12 cellular contexts compared by ENCODE assay signal in genomic region chr9:81103597-81104471, GRCh38.
DNase-seq lines count a peak whose midpoint lies in the region; ATAC-seq, FAIRE-seq and TF ChIP-seq lines count a peak whose summit lies in the region.
"Had no signal": no experiment of that assay in that cellular context is flagged by ENCODE, and none has a peak within 500 bp of the region (broad histone marks: within the 10 kb centered on the region; RNA-seq: fewer than 3 reads in every experiment).

No MANE protein-coding gene starts in this region.

- in situ Hi-C loops in mammary epithelial cell (cut with MboI; ENCODE audit: low sequenced_read_pairs in 2 of 2) = no loop called here

- no peaks in the 10 kb centered on the region for H3K27me3 ChIP-seq in mammary epithelial cell (ENCODE audit: insufficient read depth, low read length)
- no peaks in the 10 kb centered on the region for H3K27me3 ChIP-seq in mesendoderm (ENCODE audit: insufficient read depth, low read length, poor library complexity)
- no peaks in the 10 kb centered on the region for H3K27me3 ChIP-seq in Karpas-422 (ENCODE audit: low read length)

- H3K4me2 ChIP-seq in mammary epithelial cell (ENCODE audit: insufficient read depth, low read depth, low read length) (no peak overlapping the region), mesendoderm (ENCODE audit: low read length) (no peak overlapping the region), Karpas-422 (ENCODE audit: low read depth, low read length, poor library complexity, severe bottlenecking) (no peak overlapping the region)

- H3K4me3 ChIP-seq in mammary epithelial cell (replicated peaks in 1 of 3; ENCODE audit: insufficient read depth in 1 of 3, low read depth in 2 of 3, low read length in 3 of 3) (no peak overlapping the region), mesendoderm (ENCODE audit: low read length) (no peak overlapping the region), Karpas-422 (ENCODE audit: low read length) (no peak overlapping the region)
- H3K4me3 ChIP-seq: HAP-1 had no signal

- CTCF ChIA-PET in mammary epithelial cell (lab: Charles Lee; ENCODE audit: low non-redundant PET) = interaction anchor here (1.0 kb wide), 1 partner anchor 417 kb away, joined by 7 read pairs; no protein-coding TSS in a partner anchor

- no peaks in the 10 kb centered on the region for H3K79me1 ChIP-seq in mesendoderm (ENCODE audit: low read length)

- H3K27ac ChIP-seq in mammary epithelial cell (ENCODE audit: insufficient read depth, low read depth, low read length) = no peak overlapping the region
- H3K27ac ChIP-seq in mesendoderm (ENCODE audit: low read depth, low read length) = no peak overlapping the region
- H3K27ac ChIP-seq in Karpas-422 (ENCODE audit: low read length) = no peak overlapping the region

- H2AFZ ChIP-seq in mammary epithelial cell (ENCODE audit: low read depth, low read length) (no peak overlapping the region), Karpas-422 (ENCODE audit: low read length) (no peak overlapping the region)

- H3K56ac ChIP-seq in mesendoderm (ENCODE audit: low read length) = peak overlapping the region; percentile 39

- H3K4ac ChIP-seq in mesendoderm (ENCODE audit: low read depth, low read length) = no peak overlapping the region

- H3K9ac ChIP-seq in mammary epithelial cell (ENCODE audit: insufficient read depth, low read length) (no peak overlapping the region), mesendoderm (ENCODE audit: low read length) (no peak overlapping the region), Karpas-422 (ENCODE audit: low read length) (no peak overlapping the region)

- WGBS in mammary epithelial cell (ENCODE audit: low coverage, missing lambda C conversion rate) = 70% methylated on average over 10 of the region's 10 CpGs
- WGBS in mesendoderm (ENCODE audit: extremely low coverage, insufficient coverage, low lambda C conversion rate) = 100% methylated on average over 1 of the region's 10 CpGs

- no peak for ATAC-seq in GM18517 (IDR thresholded peaks at IDR 0.05; ENCODE audit: unreplicated experiment)

- no peak overlapping the region for H2AK5ac ChIP-seq in mesendoderm (ENCODE audit: low read length)

- peaks cover 10% of the 10 kb centered on the region for H3K4me1 ChIP-seq in mammary epithelial cell (ENCODE audit: insufficient read depth, low read length)
- H3K4me1 ChIP-seq in mesendoderm (ENCODE audit: control insufficient read depth, low read depth, low read length) = no peaks in the 10 kb centered on the region
- H3K4me1 ChIP-seq in Karpas-422 (ENCODE audit: low read length) = no peaks in the 10 kb centered on the region
- H3K4me1 ChIP-seq: HAP-1 had no signal

- no peaks in the 10 kb centered on the region for H3K9me3 ChIP-seq in mammary epithelial cell (replicated peaks; ENCODE audit: insufficient read depth, low read length)
- H3K9me3 ChIP-seq in Karpas-422 (ENCODE audit: low read length) = peaks cover 8% of the 10 kb centered on the region
- H3K9me3 ChIP-seq: HAP-1 had no signal

- H3K79me2 ChIP-seq in mammary epithelial cell (ENCODE audit: insufficient read depth, low read length) (no peaks in the 10 kb centered on the region), mesendoderm (ENCODE audit: control insufficient read depth, insufficient read depth, low read length) (no peaks in the 10 kb centered on the region), Karpas-422 (ENCODE audit: low read length) (no peaks in the 10 kb centered on the region)

- DNase-seq in D721Med (ENCODE audit: insufficient read length, low spot score) = no peak
- DNase-seq in mammary epithelial cell = no peak
- no peak for DNase-seq in mesendoderm
- no peak for DNase-seq in putamen (ENCODE audit: low spot score)
- no peak for DNase-seq in Karpas-422
- DNase-seq in NK-92 treated with Interleukin-12 subunit alpha and Interleukin-12 subunit beta, amount 100 ng/mL, for 24 hours (lab: John Stamatoyannopoulos, UW) = no peak
- DNase-seq: hypothalamus; NCI-H2029 treated with DMSO at 0.1 percent for 48 hours; stimulated activated CD4-positive, alpha-beta T cell treated with anti-CD3 and anti-CD28 coated beads, Interleukin-15, amount 100 ng/mL, for 24 hours had no signal

- H3K36me3 ChIP-seq in mammary epithelial cell (ENCODE audit: insufficient read depth, low read length) (no peaks in the 10 kb centered on the region), mesendoderm (ENCODE audit: control insufficient read depth, insufficient read depth, low read length) (no peaks in the 10 kb centered on the region), Karpas-422 (ENCODE audit: insufficient read depth, low read length) (no peaks in the 10 kb centered on the region)
- H3K36me3 ChIP-seq: HAP-1 had no signal

- no peak overlapping the region for H4K5ac ChIP-seq in mesendoderm (ENCODE audit: low read length)

- no peak overlapping the region for H2BK5ac ChIP-seq in mesendoderm (ENCODE audit: low read length)

- no peaks in the 10 kb centered on the region for H4K20me1 ChIP-seq in mammary epithelial cell (ENCODE audit: insufficient read depth, low read length)
- no peaks in the 10 kb centered on the region for H4K20me1 ChIP-seq in Karpas-422 (ENCODE audit: insufficient read depth, low read depth, low read length)

- no peak overlapping the region for H3K23ac ChIP-seq in mesendoderm (ENCODE audit: low read length)

- dilution Hi-C loops in mammary epithelial cell (cut with HindIII; ENCODE audit: low sequenced_read_pairs) = no loop called here

- intact Hi-C loops in mammary epithelial cell (cut with micrococcal nuclease) = no loop called here

- H2BK120ac ChIP-seq in mesendoderm (ENCODE audit: low read depth, low read length) = no peak overlapping the region

- no peak overlapping the region for H2BK15ac ChIP-seq in mesendoderm (replicated peaks; ENCODE audit: low read depth)

- TF ChIP-seq CTCF in D721Med (IDR thresholded peaks at IDR 0.05; ENCODE audit: insufficient read depth, missing control alignments) = peak; percentile 15
- peak; percentile 51 for TF ChIP-seq CTCF in LNCAP (IDR thresholded peaks at IDR 0.05)
- peak; percentile 34 to 51 for TF ChIP-seq CTCF in mammary epithelial cell (conservative IDR thresholded peaks at IDR 0.05 in 1 of 2, IDR thresholded peaks at IDR 0.05 in 1 of 2; ENCODE audit: extremely low read depth in 1 of 2, insufficient read depth in 1 of 2, low read depth in 1 of 2, low read length in 2 of 2)

- no peak overlapping the region for H4K8ac ChIP-seq in mesendoderm (ENCODE audit: low read depth, low read length)

- no peaks in the 10 kb centered on the region for H3K9me2 ChIP-seq in Karpas-422 (replicated peaks; ENCODE audit: insufficient read depth, low read length)

- no peak for FAIRE-seq in D721Med (lab: Jason Lieb, UNC)

- H3K18ac ChIP-seq in mesendoderm (ENCODE audit: low read length) = no peak overlapping the region

- BruUV-seq in mammary epithelial cell (replicated peaks; lab: Mats Ljungman, UMichigan) = no TSS peak
